In the genomic region with DNA sequence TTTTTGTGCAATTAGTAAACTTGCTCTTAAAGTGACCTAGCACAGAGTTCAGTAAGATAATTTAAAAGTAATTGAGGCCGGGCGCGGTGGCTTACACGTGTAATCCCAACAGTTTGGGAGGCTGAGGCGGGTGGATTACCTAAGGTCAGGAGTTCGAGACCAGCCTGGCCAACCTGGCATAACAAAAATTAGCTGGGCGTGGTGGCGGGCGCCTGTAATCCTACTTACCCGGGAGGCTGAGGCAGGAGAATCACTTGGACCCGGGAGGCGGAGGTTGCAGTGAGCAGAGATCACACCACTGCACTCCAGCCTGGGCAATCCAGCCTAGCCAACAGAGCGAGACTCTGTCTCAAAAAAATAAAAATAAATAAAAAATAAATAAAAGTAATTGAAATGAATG, we compare ENCODE assay signal across 1 cellular context.
TF ChIP-seq lines count a peak whose summit lies in the region.

No MANE protein-coding gene starts in this region.

TF ChIP-seq in HepG2, 621 proteins besides CTCF, POLR2A, EP300 and RAD21:
- TF ChIP-seq POLR2G (IDR thresholded peaks at IDR 0.05; ENCODE audit: low read depth, low read length): 0 out of 2 replicates have a peak, but pooled peaks have one; percentile 10
- 0 out of 2 replicates have a peak, but pooled peaks have one; percentile 40 for TF ChIP-seq ZC3H4 (CRISPR knock-in tag; IDR thresholded peaks at IDR 0.05; ENCODE audit: borderline replicate concordance)
- 0 out of 2 replicates have a peak, but pooled peaks have one; percentile 27 for TF ChIP-seq AHDC1 (CRISPR knock-in tag; IDR thresholded peaks at IDR 0.05; ENCODE audit: borderline replicate concordance)
TF ChIP-seq in HepG2: peak in this region for 3; not testable (repeated sequence) for 618.
